19 cellular contexts compared by ENCODE assay signal in genomic region chr1:30405631-30406212, GRCh38.
DNase-seq lines count a peak whose midpoint lies in the region; ATAC-seq and TF ChIP-seq lines count a peak whose summit lies in the region.
"Had no signal": no experiment of that assay in that cellular context is flagged by ENCODE, and none has a peak within 500 bp of the region (broad histone marks: within the 10 kb centered on the region; RNA-seq: fewer than 3 reads in every experiment).

No MANE protein-coding gene starts in this region.

- ATAC-seq in sciatic nerve: no peak
- no peak for ATAC-seq in HG02678 (IDR thresholded peaks at IDR 0.05; ENCODE audit: unreplicated experiment)

- H3K18ac ChIP-seq in H9 (ENCODE audit: insufficient read length, low read depth, low read length): no peak overlapping the region

- H2BK15ac ChIP-seq in H9 (ENCODE audit: low read depth, low read length): no peak overlapping the region

- no peak overlapping the region for H3K56ac ChIP-seq in H9 (ENCODE audit: insufficient read length, low read depth, low read length)

- H3K36me3 Mint-ChIP-seq in H9 (ENCODE audit: insufficient read depth in 1 of 3, low read depth in 3 of 3) (no peaks in the 10 kb centered on the region), glutamatergic neuron (ENCODE audit: unreplicated experiment) (no peaks in the 10 kb centered on the region)

- H2BK20ac ChIP-seq in H9 (ENCODE audit: low read depth, low read length, poor library complexity, severe bottlenecking): no peak overlapping the region

- TF ChIP-seq CTCF in H9 (conservative IDR thresholded peaks at IDR 0.05) (no peak), glutamatergic neuron (IDR thresholded peaks at IDR 0.05; ENCODE audit: partially characterized antibody, unreplicated experiment) (no peak)

- no peak overlapping the region for H3K27ac Mint-ChIP-seq in H9
- peak overlapping the region; percentile 12 for H3K27ac Mint-ChIP-seq in glutamatergic neuron (ENCODE audit: unreplicated experiment)

- H3T11ph ChIP-seq in H9 (ENCODE audit: low read length): no peak overlapping the region

- no peak overlapping the region for H2BK5ac ChIP-seq in H9 (ENCODE audit: insufficient read length, low read length)

- H3K79me2 ChIP-seq in H9 (ENCODE audit: insufficient read depth, low read length): no peaks in the 10 kb centered on the region

- peak; percentile 28 for DNase-seq in activated CD8-positive, alpha-beta memory T cell treated with anti-CD3 and anti-CD28 coated beads, Interleukin-2, amount 50 U/mL, for 48 hours
- no peak for DNase-seq in activated CD8-positive, alpha-beta memory T cell treated with anti-CD3 and anti-CD28 coated beads for 24 hours
- DNase-seq in H9: peak; percentile 11
- DNase-seq in glutamatergic neuron: no peak
- peak; percentile 6 for DNase-seq in sciatic nerve (ENCODE audit: low spot score)
- no peak for DNase-seq in superior temporal gyrus (ENCODE audit: extremely low spot score)
- no peak for DNase-seq in NCI-H526 treated with DMSO at 0.1 percent for 48 hours (lab: John Stamatoyannopoulos, UW)
- DNase-seq: AML-193; Calu3; DMS79; HCEC 1CT; NCI-H1436 treated with DMSO at 0.1 percent for 48 hours; NCI-H2107; NCI-H226; NCI-H526; NK-92 treated with Interleukin-12 subunit alpha and Interleukin-12 subunit beta, amount 100 ng/mL, for 24 hours; OCI-M1 had no signal

- no peak overlapping the region for H3K4me2 ChIP-seq in H9 (ENCODE audit: insufficient read depth, insufficient read length, low read length)

- no peak overlapping the region for H3K4ac ChIP-seq in H9 (ENCODE audit: low read depth, low read length)

- H3K27me3 Mint-ChIP-seq in H9 (ENCODE audit: low read depth) (peaks cover 8% of the 10 kb centered on the region), glutamatergic neuron (ENCODE audit: unreplicated experiment) (peaks cover 7% of the 10 kb centered on the region)

- H3K23ac ChIP-seq in H9 (ENCODE audit: insufficient read length, low read depth, low read length): no peak overlapping the region

- no peak overlapping the region for H3K9ac ChIP-seq in H9 (ENCODE audit: extremely low read depth, insufficient read length, low read length)

- no peak overlapping the region for H4K5ac ChIP-seq in H9 (ENCODE audit: insufficient read length, low read depth, low read length)

- H3K4me3 Mint-ChIP-seq in H9 (no peak overlapping the region), glutamatergic neuron (ENCODE audit: unreplicated experiment) (no peak overlapping the region)

- WGBS in H9 (ENCODE audit: extremely low coverage, insufficient read length, low lambda C conversion rate): no CpG with 5 or more reads among the region's 8 CpGs

- H2AFZ ChIP-seq in H9 (ENCODE audit: low read length): no peak overlapping the region

- H3K27ac ChIP-seq in H9 (ENCODE audit: insufficient read length, low read depth, low read length): no peak overlapping the region
- H3K27ac ChIP-seq: RWPE1 had no signal

- no peak overlapping the region for H4K8ac ChIP-seq in H9 (replicated peaks; ENCODE audit: insufficient read length, low read depth, low read length)

- H3K4me1 Mint-ChIP-seq in H9 (peaks cover 15 to 24% of the 10 kb centered on the region in 2 experiments), glutamatergic neuron (ENCODE audit: low read depth, unreplicated experiment) (no peaks in the 10 kb centered on the region)

- H2AK5ac ChIP-seq in H9 (ENCODE audit: insufficient read length, low read length): no peak overlapping the region

- H4K91ac ChIP-seq in H9 (ENCODE audit: insufficient read length, low read depth, low read length): no peak overlapping the region

- no peaks in the 10 kb centered on the region for H3K79me1 ChIP-seq in H9 (ENCODE audit: insufficient read depth, low read depth, low read length, poor library complexity, severe bottlenecking)

- intact Hi-C loops in sciatic nerve (cut with DNase I): no loop called here

- no peaks in the 10 kb centered on the region for H3K9me3 ChIP-seq in H9 (ENCODE audit: control insufficient read depth, low read depth, low read length)

- no peaks in the 10 kb centered on the region for H3K23me2 ChIP-seq in H9 (ENCODE audit: insufficient read length, low read depth, low read length, poor library complexity, severe bottlenecking)

- H3K9me3 Mint-ChIP-seq in H9: no peaks in the 10 kb centered on the region
- H3K9me3 Mint-ChIP-seq in glutamatergic neuron (ENCODE audit: unreplicated experiment): peaks cover 2% of the 10 kb centered on the region

- no peak overlapping the region for H2BK12ac ChIP-seq in H9 (ENCODE audit: insufficient read length, low read depth, low read length)

- H4K20me1 ChIP-seq in H9 (ENCODE audit: control insufficient read depth, insufficient read depth, insufficient read length): no peaks in the 10 kb centered on the region

- no peaks in the 10 kb centered on the region for H3K4me1 ChIP-seq in H9 (ENCODE audit: insufficient read depth, low read length)

- H2BK120ac ChIP-seq in H9 (ENCODE audit: low read depth, low read length, poor library complexity, severe bottlenecking): no peak overlapping the region

- H3K14ac ChIP-seq in H9 (ENCODE audit: insufficient read depth, low read length): no peak overlapping the region

- no peaks in the 10 kb centered on the region for H3K27me3 ChIP-seq in H9 (ENCODE audit: insufficient read depth, low read length)

Comparison
In these comparisons a context has a peak if more than half of its experiments do, and no peak if none do; other contexts are left out.
1. DNase-seq: peak in activated CD8-positive, alpha-beta memory T cell treated with anti-CD3 and anti-CD28 coated beads, Interleukin-2, amount 50 U/mL, for 48 hours (single experiment), H9 (single experiment) and sciatic nerve (single experiment); none in activated CD8-positive, alpha-beta memory T cell treated with anti-CD3 and anti-CD28 coated beads for 24 hours (single experiment), glutamatergic neuron (single experiment), superior temporal gyrus (single experiment) and NCI-H526 treated with DMSO at 0.1 percent for 48 hours (single experiment).